In genomic region chr2:205688417-205689200, GRCh38 we compare ENCODE assay signal across 18 cellular contexts. TPM values are rescaled to one million over a fixed set of nuclear protein-coding genes. Genes with fewer than 3 reads are reported as not detected.
A peak's percentile ranks its signal among the peaks of the same experiment; 100 is the strongest.
DNase-seq lines count a peak whose midpoint lies in the region; ATAC-seq and TF ChIP-seq lines count a peak whose summit lies in the region.
"Had no signal": no experiment of that assay in that cellular context is flagged by ENCODE, and none has a peak within 500 bp of the region (broad histone marks: within the 10 kb centered on the region; RNA-seq: fewer than 3 reads in every experiment).

No MANE protein-coding gene starts in this region.

- H3K4me3 Mint-ChIP-seq in effector memory CD8-positive, alpha-beta T cell: no peak overlapping the region
- H3K4me3 Mint-ChIP-seq: stimulated activated effector memory CD8-positive, alpha-beta T cell treated with anti-CD3 and anti-CD28 coated beads, Interleukin-12 subunit alpha, Interleukin-12 subunit beta, amount 100 ng/mL, for 72 hours; T-helper 17 cell had no signal

- no peak overlapping the region for H3K4me3 ChIP-seq in BLaER1
- H3K4me3 ChIP-seq in adrenal gland: no peak overlapping the region
- H3K4me3 ChIP-seq in gastroesophageal sphincter: peak overlapping the region; percentile 15 to 92
- H3K4me3 ChIP-seq: body of pancreas had no signal

- H3K27ac ChIP-seq in BLaER1 (no peak overlapping the region), adrenal gland (peak overlapping the region in 3 of 5 donors; percentile 35 to 93 (median 88)), gastroesophageal sphincter (peak overlapping the region; percentile 55 to 96 (median 93))
- H3K27ac ChIP-seq: body of pancreas, foreskin keratinocyte had no signal

- H3K36me3 ChIP-seq in BLaER1 (no peaks in the 10 kb centered on the region), adrenal gland (replicated peaks in 1 of 2) (no peaks in the 10 kb centered on the region), gastroesophageal sphincter (peaks cover 0 to 4% of the 10 kb centered on the region in 2 donors)

- H3K4me2 ChIP-seq in BLaER1: peak overlapping the region; percentile 23; the same call in 1 of the 2 replicates

- TF ChIP-seq POLR2A in adrenal gland (IDR thresholded peaks at IDR 0.05) (no peak), gastroesophageal sphincter (IDR thresholded peaks at IDR 0.05) (no peak)

- peaks cover 45% of the 10 kb centered on the region for H3K4me1 ChIP-seq in BLaER1
- peaks cover 37 to 74% of the 10 kb centered on the region in 2 donors for H3K4me1 ChIP-seq in adrenal gland (replicated peaks in 1 of 2)
- H3K4me1 ChIP-seq in gastroesophageal sphincter: peaks cover 5 to 88% (median 16%) of the 10 kb centered on the region in 3 donors

- DNase-seq in adrenal gland (peak in 5 of 7 donors; percentile 52 to 74 (median 56)), sciatic nerve (ENCODE audit: low spot score) (no peak), middle frontal gyrus (ENCODE audit: extremely low spot score, low spot score) (no peak), GDM1 (lab: John Stamatoyannopoulos, UW) (no peak), D341Med (ENCODE audit: low spot score) (no peak)
- DNase-seq in effector memory CD8-positive, alpha-beta T cell: no peak
- DNase-seq: activated naive CD4-positive, alpha-beta T cell treated with Interleukin-2 at 50 U/mL for 16 hours; body of pancreas; Caco-2; effector CD8-positive, alpha-beta T cell; foreskin keratinocyte; KG1; NCI-H1105; NCI-H2171; T-helper 17 cell had no signal

- H3K4me1 Mint-ChIP-seq in effector memory CD8-positive, alpha-beta T cell (ENCODE audit: low read depth in 2 of 2): no peaks in the 10 kb centered on the region
- H3K4me1 Mint-ChIP-seq: stimulated activated effector memory CD8-positive, alpha-beta T cell treated with anti-CD3 and anti-CD28 coated beads, Interleukin-12 subunit alpha, Interleukin-12 subunit beta, amount 100 ng/mL, for 72 hours had no signal

- H3K27me3 Mint-ChIP-seq in effector memory CD8-positive, alpha-beta T cell: peaks cover 47 to 77% of the 10 kb centered on the region in 2 donors

- H3K27ac Mint-ChIP-seq in effector memory CD8-positive, alpha-beta T cell: no peak overlapping the region
- H3K27ac Mint-ChIP-seq: stimulated activated effector memory CD8-positive, alpha-beta T cell treated with anti-CD3 and anti-CD28 coated beads, Interleukin-12 subunit alpha, Interleukin-12 subunit beta, amount 100 ng/mL, for 72 hours; T-helper 17 cell had no signal

- H3K36me3 Mint-ChIP-seq in effector memory CD8-positive, alpha-beta T cell (ENCODE audit: insufficient read depth): no peaks in the 10 kb centered on the region
- H3K36me3 Mint-ChIP-seq: stimulated activated effector memory CD8-positive, alpha-beta T cell treated with anti-CD3 and anti-CD28 coated beads, Interleukin-12 subunit alpha, Interleukin-12 subunit beta, amount 100 ng/mL, for 72 hours had no signal

- ATAC-seq in gastroesophageal sphincter (no peak), sciatic nerve (peak; percentile 60)
- no peak for ATAC-seq in effector memory CD8-positive, alpha-beta T cell (replicated peaks)
- ATAC-seq: body of pancreas; foreskin keratinocyte; stimulated activated effector memory CD8-positive, alpha-beta T cell treated with anti-CD3 and anti-CD28 coated beads, Interleukin-12 subunit alpha, Interleukin-12 subunit beta, amount 100 ng/mL, for 72 hours; T-helper 17 cell had no signal

- H3K27me3 ChIP-seq in BLaER1 (peaks cover 43% of the 10 kb centered on the region), adrenal gland (no peaks in the 10 kb centered on the region), gastroesophageal sphincter (no peaks in the 10 kb centered on the region)
- H3K27me3 ChIP-seq: foreskin keratinocyte had no signal

- H3K9me3 Mint-ChIP-seq in effector memory CD8-positive, alpha-beta T cell: no peaks in the 10 kb centered on the region
- H3K9me3 Mint-ChIP-seq: stimulated activated effector memory CD8-positive, alpha-beta T cell treated with anti-CD3 and anti-CD28 coated beads, Interleukin-12 subunit alpha, Interleukin-12 subunit beta, amount 100 ng/mL, for 72 hours had no signal

- WGBS in adrenal gland, 4 donors: 27 to 36% (median 34%) methylated on average over 4 of the region's 4 CpGs
- WGBS in gastroesophageal sphincter (ENCODE audit: low coverage in 1 of 2), 2 donors: 20 to 28% methylated on average over 2 to 4 of the region's 4 CpGs

- no peaks in the 10 kb centered on the region for H3K9me3 ChIP-seq in BLaER1
- H3K9me3 ChIP-seq in adrenal gland (replicated peaks in 1 of 3): no peaks in the 10 kb centered on the region
- no peaks in the 10 kb centered on the region for H3K9me3 ChIP-seq in gastroesophageal sphincter
- H3K9me3 ChIP-seq: body of pancreas, Caco-2 had no signal

- TF ChIP-seq CTCF in adrenal gland (IDR thresholded peaks at IDR 0.05): no peak
- no peak for TF ChIP-seq CTCF in gastroesophageal sphincter (IDR thresholded peaks at IDR 0.05)

- no peak for TF ChIP-seq EP300 in gastroesophageal sphincter (IDR thresholded peaks at IDR 0.05)

- no peaks in the 10 kb centered on the region for H4K20me1 ChIP-seq in BLaER1

- intact Hi-C loops in adrenal gland (cut with DNase I) (loop anchor here in 1 of 2 donors (10.0 kb wide), 1 partner anchor 814 kb away; no protein-coding TSS in a partner anchor), sciatic nerve (cut with DNase I) (loop anchor here (10.0 kb wide), 1 partner anchor 196 kb away; no protein-coding TSS in a partner anchor)

- H3K9ac ChIP-seq in BLaER1: no peak overlapping the region

RNA-seq across cellular contexts. Expression of gene NRP2, which starts 6.3 kb away (rescaled TPM):
- 100 to 1,000 TPM in 5 of 8 donors, 10 to 100 TPM in 3; 58.9 to 205 (median 120) TPM for total RNA-seq in adrenal gland
- 10 to 100 TPM; 27.6 to 42.2 (median 32.5) TPM for polyA plus RNA-seq in adrenal gland
- total RNA-seq in gastroesophageal sphincter: 100 to 1,000 TPM; 278 to 466 (median 371) TPM
- total RNA-seq in sciatic nerve: 316 TPM

Comparison
In these comparisons a context has a peak if more than half of its experiments do, and no peak if none do; other contexts are left out.
1. H3K4me3 ChIP-seq: peak in gastroesophageal sphincter (2 of 2); none in BLaER1 (single experiment) and adrenal gland (0 of 4).
2. DNase-seq: peak in adrenal gland (5 of 7); none in sciatic nerve (single experiment), effector memory CD8-positive, alpha-beta T cell (0 of 3), middle frontal gyrus (single experiment), GDM1 (single experiment) and D341Med (single experiment).